In genomic region chr19:18006895-18007604, GRCh38 we compare ENCODE assay signal across 8 cellular contexts. TPM values are rescaled to one million over a fixed set of nuclear protein-coding genes. Genes with fewer than 3 reads are reported as not detected.
DNase-seq lines count a peak whose midpoint lies in the region; ATAC-seq and TF ChIP-seq lines count a peak whose summit lies in the region.

No MANE protein-coding gene starts in this region.

- H3K9me3 Mint-ChIP-seq in neural progenitor cell: peaks cover 2% of the 10 kb centered on the region

- ATAC-seq in GM18909 (IDR thresholded peaks at IDR 0.05; ENCODE audit: poor library complexity, unreplicated experiment) (peak; percentile 60), foreskin keratinocyte (peak; percentile 76)

- H3K36me3 ChIP-seq in HUES6 (ENCODE audit: control insufficient read depth, insufficient read depth, low read length) (peaks cover 20% of the 10 kb centered on the region), neural progenitor cell (no peaks in the 10 kb centered on the region), stomach smooth muscle (ENCODE audit: control insufficient read depth in 2 of 2, insufficient read depth in 2 of 2, low read length in 2 of 2) (peaks cover 4 to 6% of the 10 kb centered on the region in 2 donors)

- peak overlapping the region; percentile 93 for H3K4me3 Mint-ChIP-seq in neural progenitor cell

- H4K20me1 ChIP-seq in neural progenitor cell (ENCODE audit: low read depth): no peaks in the 10 kb centered on the region

- POLR2A ChIA-PET in RWPE1 (lab: Yijun Ruan, JAX; ENCODE audit: low non-redundant PET): no interaction called here

- H3K4me2 ChIP-seq in neural progenitor cell: peak overlapping the region; percentile 86

- H3K4me3 ChIP-seq in HUES6 (ENCODE audit: low read depth, low read length) (peak overlapping the region; percentile 75), neural progenitor cell (peak overlapping the region; percentile 51), stomach smooth muscle (ENCODE audit: low read length in 2 of 2) (peak overlapping the region; percentile 66 to 85)

- peaks cover 7% of the 10 kb centered on the region for H3F3A ChIP-seq in neural progenitor cell (ENCODE audit: low read depth)

- H3K27me3 Mint-ChIP-seq in neural progenitor cell (ENCODE audit: insufficient read depth, low read depth): peaks cover 19% of the 10 kb centered on the region

- H3K79me2 ChIP-seq in neural progenitor cell (ENCODE audit: low read depth): no peaks in the 10 kb centered on the region

- peaks cover 5% of the 10 kb centered on the region for H3K27me3 ChIP-seq in HUES6 (ENCODE audit: control insufficient read depth, insufficient read depth, low read length)
- no peaks in the 10 kb centered on the region for H3K27me3 ChIP-seq in foreskin keratinocyte
- H3K27me3 ChIP-seq in neural progenitor cell: peaks cover 22% of the 10 kb centered on the region
- no peaks in the 10 kb centered on the region for H3K27me3 ChIP-seq in stomach smooth muscle (ENCODE audit: control insufficient read depth in 1 of 2, insufficient read depth in 2 of 2, low read length in 2 of 2)

- DNase-seq in AG09319 (ENCODE audit: extremely low read depth, low read depth) (no peak), RWPE1 (ENCODE audit: low spot score) (peak; percentile 79), activated gamma-delta T cell treated with Interleukin-2 at 50 U/mL for 16 hours (peak; percentile 77), foreskin keratinocyte (peak; percentile 49 to 69), neural progenitor cell (ENCODE audit: low spot score) (peak; percentile 89)

- no peaks in the 10 kb centered on the region for H3K36me3 Mint-ChIP-seq in neural progenitor cell

- no peaks in the 10 kb centered on the region for H3K4me1 ChIP-seq in HUES6 (ENCODE audit: control insufficient read depth, insufficient read depth, low read length)
- no peaks in the 10 kb centered on the region for H3K4me1 ChIP-seq in foreskin keratinocyte
- no peaks in the 10 kb centered on the region for H3K4me1 ChIP-seq in neural progenitor cell
- H3K4me1 ChIP-seq in stomach smooth muscle (ENCODE audit: control insufficient read depth, insufficient read depth, low read length): peaks cover 24% of the 10 kb centered on the region

- H3K4me1 Mint-ChIP-seq in neural progenitor cell: peaks cover 10% of the 10 kb centered on the region

- H3K27ac Mint-ChIP-seq in neural progenitor cell: no peak overlapping the region

- H2AFZ ChIP-seq in neural progenitor cell (replicated peaks): peak overlapping the region; percentile 81

- H3K9me3 ChIP-seq in HUES6 (ENCODE audit: control insufficient read depth, insufficient read depth, low read depth, low read length) (no peaks in the 10 kb centered on the region), neural progenitor cell (ENCODE audit: low read depth) (no peaks in the 10 kb centered on the region), stomach smooth muscle (ENCODE audit: control insufficient read depth in 2 of 2, low read length in 2 of 2) (no peaks in the 10 kb centered on the region)

- CTCF ChIA-PET in RWPE1 (lab: Yijun Ruan, JAX): interaction anchor here (0.6 to 1.6 kb wide), 12 partner anchors 12 to 454 kb away, joined by 3 to 13 read pairs (median 4); no protein-coding TSS in a partner anchor

- H3K9ac ChIP-seq in HUES6 (ENCODE audit: low read length) (peak overlapping the region; percentile 43), neural progenitor cell (no peak overlapping the region), stomach smooth muscle (ENCODE audit: low read length in 2 of 2) (peak overlapping the region; percentile 50 to 69)

- H3K27ac ChIP-seq in HUES6 (ENCODE audit: low read depth, low read length): no peak overlapping the region
- H3K27ac ChIP-seq in RWPE1: peak overlapping the region; percentile 78
- no peak overlapping the region for H3K27ac ChIP-seq in foreskin keratinocyte
- H3K27ac ChIP-seq in neural progenitor cell: no peak overlapping the region
- peak overlapping the region; percentile 71 for H3K27ac ChIP-seq in stomach smooth muscle (ENCODE audit: low read length)

- TF ChIP-seq CTCF in AG09319 (IDR thresholded peaks at IDR 0.05; ENCODE audit: low read depth, low read length) (peak; percentile 95), RWPE1 (conservative IDR thresholded peaks at IDR 0.05; ENCODE audit: low read depth) (peak; percentile 99), foreskin keratinocyte (conservative IDR thresholded peaks at IDR 0.05) (peak; percentile 98), neural progenitor cell (IDR thresholded peaks at IDR 0.05) (peak; percentile 94)

RNA-seq across cellular contexts. Expression of gene ARRDC2, which starts 0.9 kb away (rescaled TPM):
- total RNA-seq in foreskin keratinocyte (3.8 and 4.7 TPM in 2 replicates), neural progenitor cell (ENCODE audit: low replicate concordance) (4.7 and 14.4 TPM in 2 replicates)
- 4.6 and 4.7 TPM in 2 replicates for polyA plus RNA-seq in foreskin keratinocyte

RNA-seq across cellular contexts. Expression of gene KCNN1, which starts 40.1 kb away (rescaled TPM):
- total RNA-seq in foreskin keratinocyte: not detected in 2 replicates
- polyA plus RNA-seq in foreskin keratinocyte: 0.02 and 0.03 TPM in 2 replicates
- 1.8 and 5.5 TPM in 2 replicates for total RNA-seq in neural progenitor cell (ENCODE audit: low replicate concordance)

Comparison
In these comparisons a context has a peak if more than half of its experiments do, and no peak if none do; other contexts are left out.
1. H3K27ac ChIP-seq: peak in RWPE1 (single experiment) and stomach smooth muscle (single experiment); none in HUES6 (single experiment), foreskin keratinocyte (single experiment) and neural progenitor cell (single experiment).
2. Peak in every context shown above with its lines, with median percentiles within 50 percentile points of each other: CTCF ChIP-seq and H3K4me3 ChIP-seq.